2 cellular contexts compared by ENCODE assay signal in the genomic region with DNA sequence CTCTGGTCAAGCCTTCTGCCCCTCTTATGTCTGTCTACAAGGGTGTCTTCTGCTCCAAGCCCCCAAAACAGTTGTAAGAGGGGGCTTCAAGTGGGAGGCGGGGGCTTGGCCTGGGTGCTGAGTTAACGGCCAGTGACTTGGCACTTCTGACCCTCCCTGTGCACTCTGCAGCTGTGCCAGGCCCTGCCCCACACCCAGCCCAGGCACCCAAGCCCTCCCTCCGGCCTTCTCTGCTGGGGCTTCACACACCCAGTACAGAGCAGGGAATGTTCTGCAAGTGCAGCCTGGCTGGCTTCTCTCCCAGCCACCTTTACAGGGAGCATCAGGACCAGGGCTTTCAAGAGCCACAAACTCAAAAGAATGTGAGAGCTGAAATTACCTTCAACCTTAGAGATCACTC.
TF ChIP-seq lines count a peak whose summit lies in the region.

No MANE protein-coding gene starts in this region.

TF ChIP-seq in GM12878, 131 proteins besides CTCF, POLR2A, EP300 and RAD21:
- TF ChIP-seq ZNF24 (IDR thresholded peaks at IDR 0.05) (no peak), JUNB (IDR thresholded peaks at IDR 0.05) (no peak), PAX5 (IDR thresholded peaks at IDR 0.05; ENCODE audit: borderline replicate concordance, low read depth, low read length) (no peak), JUND (IDR thresholded peaks at IDR 0.05; ENCODE audit: low read depth, low read length) (no peak), ZNF207 (IDR thresholded peaks at IDR 0.05; ENCODE audit: borderline replicate concordance) (no peak), HCFC1 (IDR thresholded peaks at IDR 0.05; ENCODE audit: low read length) (no peak), NRF1 (conservative IDR thresholded peaks at IDR 0.05; ENCODE audit: low read depth, low read length) (no peak), SUZ12 (IDR thresholded peaks at IDR 0.05; ENCODE audit: unreplicated experiment) (no peak), CREB1 (IDR thresholded peaks at IDR 0.05; ENCODE audit: low read depth) (no peak), IKZF2 (IDR thresholded peaks at IDR 0.05) (no peak)
- TF ChIP-seq, protein P1, sequence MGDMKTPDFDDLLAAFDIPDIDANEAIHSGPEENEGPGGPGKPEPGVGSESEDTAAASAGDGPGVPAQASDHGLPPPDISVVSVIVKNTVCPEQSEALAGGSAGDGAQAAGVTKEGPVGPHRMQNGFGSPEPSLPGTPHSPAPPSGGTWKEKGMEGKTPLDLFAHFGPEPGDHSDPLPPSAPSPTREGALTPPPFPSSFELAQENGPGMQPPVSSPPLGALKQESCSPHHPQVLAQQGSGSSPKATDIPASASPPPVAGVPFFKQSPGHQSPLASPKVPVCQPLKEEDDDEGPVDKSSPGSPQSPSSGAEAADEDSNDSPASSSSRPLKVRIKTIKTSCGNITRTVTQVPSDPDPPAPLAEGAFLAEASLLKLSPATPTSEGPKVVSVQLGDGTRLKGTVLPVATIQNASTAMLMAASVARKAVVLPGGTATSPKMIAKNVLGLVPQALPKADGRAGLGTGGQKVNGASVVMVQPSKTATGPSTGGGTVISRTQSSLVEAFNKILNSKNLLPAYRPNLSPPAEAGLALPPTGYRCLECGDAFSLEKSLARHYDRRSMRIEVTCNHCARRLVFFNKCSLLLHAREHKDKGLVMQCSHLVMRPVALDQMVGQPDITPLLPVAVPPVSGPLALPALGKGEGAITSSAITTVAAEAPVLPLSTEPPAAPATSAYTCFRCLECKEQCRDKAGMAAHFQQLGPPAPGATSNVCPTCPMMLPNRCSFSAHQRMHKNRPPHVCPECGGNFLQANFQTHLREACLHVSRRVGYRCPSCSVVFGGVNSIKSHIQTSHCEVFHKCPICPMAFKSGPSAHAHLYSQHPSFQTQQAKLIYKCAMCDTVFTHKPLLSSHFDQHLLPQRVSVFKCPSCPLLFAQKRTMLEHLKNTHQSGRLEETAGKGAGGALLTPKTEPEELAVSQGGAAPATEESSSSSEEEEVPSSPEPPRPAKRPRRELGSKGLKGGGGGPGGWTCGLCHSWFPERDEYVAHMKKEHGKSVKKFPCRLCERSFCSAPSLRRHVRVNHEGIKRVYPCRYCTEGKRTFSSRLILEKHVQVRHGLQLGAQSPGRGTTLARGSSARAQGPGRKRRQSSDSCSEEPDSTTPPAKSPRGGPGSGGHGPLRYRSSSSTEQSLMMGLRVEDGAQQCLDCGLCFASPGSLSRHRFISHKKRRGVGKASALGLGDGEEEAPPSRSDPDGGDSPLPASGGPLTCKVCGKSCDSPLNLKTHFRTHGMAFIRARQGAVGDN (IDR thresholded peaks at IDR 0.05): no peak
- TF ChIP-seq, protein P2, sequence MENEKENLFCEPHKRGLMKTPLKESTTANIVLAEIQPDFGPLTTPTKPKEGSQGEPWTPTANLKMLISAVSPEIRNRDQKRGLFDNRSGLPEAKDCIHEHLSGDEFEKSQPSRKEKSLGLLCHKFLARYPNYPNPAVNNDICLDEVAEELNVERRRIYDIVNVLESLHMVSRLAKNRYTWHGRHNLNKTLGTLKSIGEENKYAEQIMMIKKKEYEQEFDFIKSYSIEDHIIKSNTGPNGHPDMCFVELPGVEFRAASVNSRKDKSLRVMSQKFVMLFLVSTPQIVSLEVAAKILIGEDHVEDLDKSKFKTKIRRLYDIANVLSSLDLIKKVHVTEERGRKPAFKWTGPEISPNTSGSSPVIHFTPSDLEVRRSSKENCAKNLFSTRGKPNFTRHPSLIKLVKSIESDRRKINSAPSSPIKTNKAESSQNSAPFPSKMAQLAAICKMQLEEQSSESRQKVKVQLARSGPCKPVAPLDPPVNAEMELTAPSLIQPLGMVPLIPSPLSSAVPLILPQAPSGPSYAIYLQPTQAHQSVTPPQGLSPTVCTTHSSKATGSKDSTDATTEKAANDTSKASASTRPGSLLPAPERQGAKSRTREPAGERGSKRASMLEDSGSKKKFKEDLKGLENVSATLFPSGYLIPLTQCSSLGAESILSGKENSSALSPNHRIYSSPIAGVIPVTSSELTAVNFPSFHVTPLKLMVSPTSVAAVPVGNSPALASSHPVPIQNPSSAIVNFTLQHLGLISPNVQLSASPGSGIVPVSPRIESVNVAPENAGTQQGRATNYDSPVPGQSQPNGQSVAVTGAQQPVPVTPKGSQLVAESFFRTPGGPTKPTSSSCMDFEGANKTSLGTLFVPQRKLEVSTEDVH (IDR thresholded peaks at IDR 0.05; ENCODE audit: low read depth, partially characterized antibody): no peak
- TF ChIP-seq, protein P3, sequence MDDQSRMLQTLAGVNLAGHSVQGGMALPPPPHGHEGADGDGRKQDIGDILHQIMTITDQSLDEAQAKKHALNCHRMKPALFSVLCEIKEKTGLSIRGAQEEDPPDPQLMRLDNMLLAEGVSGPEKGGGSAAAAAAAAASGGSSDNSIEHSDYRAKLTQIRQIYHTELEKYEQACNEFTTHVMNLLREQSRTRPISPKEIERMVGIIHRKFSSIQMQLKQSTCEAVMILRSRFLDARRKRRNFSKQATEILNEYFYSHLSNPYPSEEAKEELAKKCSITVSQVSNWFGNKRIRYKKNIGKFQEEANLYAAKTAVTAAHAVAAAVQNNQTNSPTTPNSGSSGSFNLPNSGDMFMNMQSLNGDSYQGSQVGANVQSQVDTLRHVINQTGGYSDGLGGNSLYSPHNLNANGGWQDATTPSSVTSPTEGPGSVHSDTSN (IDR thresholded peaks at IDR 0.05; ENCODE audit: insufficient replicate concordance, low read depth, low read length): no peak

TF ChIP-seq in neural cell, 6 proteins besides CTCF, POLR2A, EP300 and RAD21:
- TF ChIP-seq, protein P4, sequence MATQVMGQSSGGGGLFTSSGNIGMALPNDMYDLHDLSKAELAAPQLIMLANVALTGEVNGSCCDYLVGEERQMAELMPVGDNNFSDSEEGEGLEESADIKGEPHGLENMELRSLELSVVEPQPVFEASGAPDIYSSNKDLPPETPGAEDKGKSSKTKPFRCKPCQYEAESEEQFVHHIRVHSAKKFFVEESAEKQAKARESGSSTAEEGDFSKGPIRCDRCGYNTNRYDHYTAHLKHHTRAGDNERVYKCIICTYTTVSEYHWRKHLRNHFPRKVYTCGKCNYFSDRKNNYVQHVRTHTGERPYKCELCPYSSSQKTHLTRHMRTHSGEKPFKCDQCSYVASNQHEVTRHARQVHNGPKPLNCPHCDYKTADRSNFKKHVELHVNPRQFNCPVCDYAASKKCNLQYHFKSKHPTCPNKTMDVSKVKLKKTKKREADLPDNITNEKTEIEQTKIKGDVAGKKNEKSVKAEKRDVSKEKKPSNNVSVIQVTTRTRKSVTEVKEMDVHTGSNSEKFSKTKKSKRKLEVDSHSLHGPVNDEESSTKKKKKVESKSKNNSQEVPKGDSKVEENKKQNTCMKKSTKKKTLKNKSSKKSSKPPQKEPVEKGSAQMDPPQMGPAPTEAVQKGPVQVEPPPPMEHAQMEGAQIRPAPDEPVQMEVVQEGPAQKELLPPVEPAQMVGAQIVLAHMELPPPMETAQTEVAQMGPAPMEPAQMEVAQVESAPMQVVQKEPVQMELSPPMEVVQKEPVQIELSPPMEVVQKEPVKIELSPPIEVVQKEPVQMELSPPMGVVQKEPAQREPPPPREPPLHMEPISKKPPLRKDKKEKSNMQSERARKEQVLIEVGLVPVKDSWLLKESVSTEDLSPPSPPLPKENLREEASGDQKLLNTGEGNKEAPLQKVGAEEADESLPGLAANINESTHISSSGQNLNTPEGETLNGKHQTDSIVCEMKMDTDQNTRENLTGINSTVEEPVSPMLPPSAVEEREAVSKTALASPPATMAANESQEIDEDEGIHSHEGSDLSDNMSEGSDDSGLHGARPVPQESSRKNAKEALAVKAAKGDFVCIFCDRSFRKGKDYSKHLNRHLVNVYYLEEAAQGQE (IDR thresholded peaks at IDR 0.05; ENCODE audit: borderline replicate concordance): no peak
- no peak for TF ChIP-seq EZH2 (IDR thresholded peaks at IDR 0.05; ENCODE audit: borderline replicate concordance, insufficient read depth, low read length, poor library complexity, severe bottlenecking)
- TF ChIP-seq TAF1 (IDR thresholded peaks at IDR 0.05; ENCODE audit: low read depth): no peak
- no peak for TF ChIP-seq MXI1 (conservative IDR thresholded peaks at IDR 0.05; ENCODE audit: poor library complexity, severe bottlenecking)
- no peak for TF ChIP-seq SMC3 (conservative IDR thresholded peaks at IDR 0.05; ENCODE audit: poor library complexity)
- no peak for TF ChIP-seq POLR2AphosphoS5 (IDR thresholded peaks at IDR 0.05)
